ENCODE assay signal across 23 cellular contexts in genomic region chr13:47291116-47291656, GRCh38.
A peak's percentile ranks its signal among the peaks of the same experiment; 100 is the strongest.
DNase-seq lines count a peak whose midpoint lies in the region; ATAC-seq and TF ChIP-seq lines count a peak whose summit lies in the region.
"Had no signal": no experiment of that assay in that cellular context is flagged by ENCODE, and none has a peak within 500 bp of the region (broad histone marks: within the 10 kb centered on the region; RNA-seq: fewer than 3 reads in every experiment).

No MANE protein-coding gene starts in this region.

- H3K27ac ChIP-seq in cardiac muscle cell (peak overlapping the region; percentile 45), right cardiac atrium (ENCODE audit: low read length) (no peak overlapping the region), left lung (no peak overlapping the region), osteoblast (ENCODE audit: low read depth, low read length) (no peak overlapping the region), Peyer's patch (no peak overlapping the region)
- H3K27ac ChIP-seq: 22Rv1 had no signal

- no peak for TF ChIP-seq CTCF in cardiac muscle cell (IDR thresholded peaks at IDR 0.05; ENCODE audit: low read depth, low read length)
- no peak for TF ChIP-seq CTCF in left lung (IDR thresholded peaks at IDR 0.05)
- no peak for TF ChIP-seq CTCF in osteoblast (IDR thresholded peaks at IDR 0.05; ENCODE audit: extremely low read depth, low read depth, low read length)
- no peak for TF ChIP-seq CTCF in Peyer's patch (IDR thresholded peaks at IDR 0.05)

- no peaks in the 10 kb centered on the region for H3K36me3 ChIP-seq in cardiac muscle cell
- no peaks in the 10 kb centered on the region for H3K36me3 ChIP-seq in left lung
- H3K36me3 ChIP-seq in osteoblast (ENCODE audit: insufficient read depth, low read length): no peaks in the 10 kb centered on the region
- H3K36me3 ChIP-seq in Peyer's patch: no peaks in the 10 kb centered on the region

- ATAC-seq in right cardiac atrium (no peak), left lung (peak; percentile 71)
- ATAC-seq: CD8-positive, alpha-beta T cell had no signal

- H3K4me2 ChIP-seq in osteoblast (ENCODE audit: insufficient read depth, low read length): no peak overlapping the region

- H3K4me1 ChIP-seq in cardiac muscle cell (ENCODE audit: low read depth) (peaks cover 6% of the 10 kb centered on the region), right cardiac atrium (ENCODE audit: control insufficient read depth, insufficient read depth, low read length) (no peaks in the 10 kb centered on the region), left lung (no peaks in the 10 kb centered on the region), osteoblast (ENCODE audit: insufficient read depth, low read length) (peaks cover 5% of the 10 kb centered on the region), Peyer's patch (no peaks in the 10 kb centered on the region)

- no peaks in the 10 kb centered on the region for H4K20me1 ChIP-seq in osteoblast (ENCODE audit: insufficient read depth, low read length)

- WGBS in right cardiac atrium: 28% methylated on average over 2 of the region's 2 CpGs

- DNase-seq in cardiac muscle cell (ENCODE audit: low read depth in 1 of 2, low spot score in 1 of 2) (peak in 1 of 2 donors; percentile 39), right cardiac atrium (no peak), astrocyte of the hippocampus (ENCODE audit: low read depth, low spot score) (peak; percentile 40), left lung (no peak), osteoblast (ENCODE audit: insufficient read length, low spot score, missing footprints) (no peak), Peyer's patch (no peak), HUDEP-2 (lab: John Stamatoyannopoulos, UW; ENCODE audit: unreplicated experiment in 76 of 76) (no peak), DMS79 (lab: John Stamatoyannopoulos, UW) (no peak)
- DNase-seq: AML-193; C1 segment of cervical spinal cord; Calu3; CD8-positive, alpha-beta T cell; DMS153; GF-D8; Karpas-422; NCI-H1694 treated with DMSO at 0.1 percent for 48 hours; NCI-H2081 treated with DMSO at 0.1 percent for 48 hours; NCI-H2171 treated with DMSO at 0.1 percent for 48 hours; NCI-H446; NCI-H526; RPMI8226; SHP77 had no signal

- H2AFZ ChIP-seq in osteoblast (ENCODE audit: low read length): no peak overlapping the region

- H3K9me3 ChIP-seq in cardiac muscle cell (ENCODE audit: low read depth) (no peaks in the 10 kb centered on the region), right cardiac atrium (ENCODE audit: control insufficient read depth, low read length) (no peaks in the 10 kb centered on the region), left lung (no peaks in the 10 kb centered on the region), osteoblast (ENCODE audit: low read depth, low read length) (no peaks in the 10 kb centered on the region), Peyer's patch (no peaks in the 10 kb centered on the region)

- H3K27me3 ChIP-seq in cardiac muscle cell: no peaks in the 10 kb centered on the region
- no peaks in the 10 kb centered on the region for H3K27me3 ChIP-seq in right cardiac atrium (ENCODE audit: control insufficient read depth, insufficient read depth)
- no peaks in the 10 kb centered on the region for H3K27me3 ChIP-seq in left lung
- H3K27me3 ChIP-seq in osteoblast (ENCODE audit: insufficient read depth, low read length): no peaks in the 10 kb centered on the region
- H3K27me3 ChIP-seq in Peyer's patch: no peaks in the 10 kb centered on the region

- no peak overlapping the region for H3K4me3 ChIP-seq in cardiac muscle cell
- no peak overlapping the region for H3K4me3 ChIP-seq in right cardiac atrium (ENCODE audit: low read length)
- no peak overlapping the region for H3K4me3 ChIP-seq in left lung
- no peak overlapping the region for H3K4me3 ChIP-seq in osteoblast (ENCODE audit: insufficient read depth, low read length)
- no peak overlapping the region for H3K4me3 ChIP-seq in Peyer's patch

- intact Hi-C loops in right cardiac atrium (cut with DNase I) (no loop called here), left lung (cut with DNase I) (no loop called here)

- H3K79me2 ChIP-seq in osteoblast (ENCODE audit: insufficient read depth, low read length): no peaks in the 10 kb centered on the region

- no peak for TF ChIP-seq POLR2A in Peyer's patch (IDR thresholded peaks at IDR 0.05)
